9 cellular contexts compared by ENCODE assay signal in the genomic region with DNA sequence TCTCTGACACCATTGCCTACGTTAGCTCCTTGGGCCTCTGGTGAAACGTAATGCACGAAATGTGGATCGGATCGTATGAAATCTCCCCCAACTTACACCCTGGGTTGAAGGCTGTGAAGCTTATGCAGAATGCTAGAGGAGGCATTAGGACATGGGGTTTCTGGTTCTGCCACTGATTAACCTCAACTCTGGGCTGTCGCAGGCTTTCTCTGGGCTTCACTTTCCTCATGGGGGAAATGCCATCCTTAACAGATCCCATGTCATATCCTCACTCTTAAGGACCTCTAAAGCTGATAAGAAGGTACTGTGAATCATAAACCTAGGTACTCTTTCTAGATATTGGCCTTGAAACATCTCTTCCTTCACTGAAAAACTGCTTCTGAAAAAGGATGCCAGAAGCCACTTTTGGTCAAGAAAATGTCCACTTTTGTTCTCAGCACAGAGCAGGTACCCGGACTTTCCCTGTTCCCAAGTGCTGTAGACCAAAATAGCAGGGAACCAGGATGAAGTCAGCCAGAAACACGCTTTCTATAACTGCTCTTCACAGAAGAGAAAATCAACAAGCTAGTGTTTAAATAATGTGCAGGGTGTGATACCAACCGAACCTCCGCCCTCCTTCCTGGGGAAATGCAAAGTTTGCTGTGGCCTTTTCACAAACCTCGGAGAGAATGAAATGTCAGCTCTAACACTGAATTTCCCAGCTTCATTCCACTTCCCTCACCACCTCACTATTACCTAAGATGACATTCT.
A peak's percentile ranks its signal among the peaks of the same experiment; 100 is the strongest.
DNase-seq lines count a peak whose midpoint lies in the region; ATAC-seq and TF ChIP-seq lines count a peak whose summit lies in the region.
"Had no signal": no experiment of that assay in that cellular context is flagged by ENCODE, and none has a peak within 500 bp of the region (broad histone marks: within the 10 kb centered on the region; RNA-seq: fewer than 3 reads in every experiment).

No MANE protein-coding gene starts in this region.

- H3K79me2 ChIP-seq in OCI-LY1 (ENCODE audit: insufficient read depth, low read length) (peaks cover 100% of the 10 kb centered on the region), osteoblast (ENCODE audit: insufficient read depth, low read length) (no peaks in the 10 kb centered on the region)

- H2AFZ ChIP-seq in OCI-LY1 (ENCODE audit: low read length), result no peak overlapping the region
- peak overlapping the region; percentile 12 for H2AFZ ChIP-seq in osteoblast (ENCODE audit: low read length)

- no peaks in the 10 kb centered on the region for H3K9me3 Mint-ChIP-seq in CD4-positive, CD25-positive, alpha-beta regulatory T cell
- H3K9me3 Mint-ChIP-seq in glutamatergic neuron (ENCODE audit: unreplicated experiment), result peaks cover 3% of the 10 kb centered on the region

- H4K20me1 ChIP-seq in OCI-LY1 (ENCODE audit: insufficient read depth, low read length) (no peaks in the 10 kb centered on the region; the same call in 1 of the 2 replicates), osteoblast (ENCODE audit: insufficient read depth, low read length) (no peaks in the 10 kb centered on the region)

- H3K9ac ChIP-seq in OCI-LY1 (ENCODE audit: low read length), result no peak overlapping the region

- peaks cover 0 to 2% of the 10 kb centered on the region in 2 experiments for H3K9me3 ChIP-seq in CD4-positive, CD25-positive, alpha-beta regulatory T cell (ENCODE audit: control insufficient read depth in 2 of 2, low read length in 2 of 2)
- 0 out of 2 replicates have a peak, but pooled peaks cover 4% of the 10 kb centered on the region for H3K9me3 ChIP-seq in OCI-LY1 (ENCODE audit: low read length)
- no peaks in the 10 kb centered on the region for H3K9me3 ChIP-seq in osteoblast (ENCODE audit: low read depth, low read length)

- H3K27ac Mint-ChIP-seq in CD4-positive, CD25-positive, alpha-beta regulatory T cell, result peak overlapping the region; percentile 45 to 74 (median 70)
- H3K27ac Mint-ChIP-seq in glutamatergic neuron (ENCODE audit: unreplicated experiment), result peak overlapping the region; percentile 65

- H3K36me3 ChIP-seq in CD4-positive, CD25-positive, alpha-beta regulatory T cell (ENCODE audit: control insufficient read depth, insufficient read depth, low read length), result no peaks in the 10 kb centered on the region
- H3K36me3 ChIP-seq in OCI-LY1 (ENCODE audit: insufficient read depth, low read length) (peaks cover 81% of the 10 kb centered on the region), osteoblast (ENCODE audit: insufficient read depth, low read length) (no peaks in the 10 kb centered on the region)

- H3K27ac ChIP-seq in CD4-positive, CD25-positive, alpha-beta regulatory T cell (ENCODE audit: insufficient read depth, low read length, poor library complexity, severe bottlenecking), result no peak overlapping the region
- peak overlapping the region; percentile 52 for H3K27ac ChIP-seq in OCI-LY1 (ENCODE audit: low read depth, low read length, poor library complexity, severe bottlenecking)
- H3K27ac ChIP-seq in osteoblast (ENCODE audit: low read depth, low read length), result no peak overlapping the region

- H3K27me3 ChIP-seq in CD4-positive, CD25-positive, alpha-beta regulatory T cell (ENCODE audit: control insufficient read depth, insufficient read depth, low read length), result peaks cover 2% of the 10 kb centered on the region
- H3K27me3 ChIP-seq in OCI-LY1 (ENCODE audit: insufficient read depth, low read length), result no peaks in the 10 kb centered on the region
- H3K27me3 ChIP-seq in osteoblast (ENCODE audit: insufficient read depth, low read length), result peaks cover 10% of the 10 kb centered on the region

- peaks cover 11% of the 10 kb centered on the region for H3K27me3 Mint-ChIP-seq in CD4-positive, CD25-positive, alpha-beta regulatory T cell
- H3K27me3 Mint-ChIP-seq in glutamatergic neuron (ENCODE audit: unreplicated experiment), result no peaks in the 10 kb centered on the region
- H3K27me3 Mint-ChIP-seq: brain had no signal

- H3K9me2 ChIP-seq in OCI-LY1 (ENCODE audit: low read depth, low read length), result no peaks in the 10 kb centered on the region

- H3K36me3 Mint-ChIP-seq in CD4-positive, CD25-positive, alpha-beta regulatory T cell, result no peaks in the 10 kb centered on the region
- no peaks in the 10 kb centered on the region for H3K36me3 Mint-ChIP-seq in glutamatergic neuron (ENCODE audit: unreplicated experiment)

- H3F3A ChIP-seq in OCI-LY1 (ENCODE audit: insufficient read depth, low read length), result no peaks in the 10 kb centered on the region; the same call in 1 of the 2 replicates

- no peak overlapping the region for H3K4me2 ChIP-seq in OCI-LY1 (ENCODE audit: low read length)
- no peak overlapping the region for H3K4me2 ChIP-seq in osteoblast (ENCODE audit: insufficient read depth, low read length)

- H3K4me3 Mint-ChIP-seq in CD4-positive, CD25-positive, alpha-beta regulatory T cell, result peak overlapping the region in 3 of 4 donors; percentile 24 to 78 (median 61)
- H3K4me3 Mint-ChIP-seq in glutamatergic neuron (ENCODE audit: unreplicated experiment), result peak overlapping the region; percentile 26
- H3K4me3 Mint-ChIP-seq: brain had no signal

- H3K4me1 ChIP-seq in CD4-positive, CD25-positive, alpha-beta regulatory T cell (ENCODE audit: control insufficient read depth, insufficient read depth, low read length, poor library complexity, severe bottlenecking), result peaks cover 11% of the 10 kb centered on the region
- H3K4me1 ChIP-seq in OCI-LY1 (ENCODE audit: insufficient read depth, low read length, severe bottlenecking) (peaks cover 49% of the 10 kb centered on the region), osteoblast (ENCODE audit: insufficient read depth, low read length) (no peaks in the 10 kb centered on the region)

- peak in 1 of 3 donors; percentile 41 for DNase-seq in CD4-positive, CD25-positive, alpha-beta regulatory T cell
- DNase-seq in glutamatergic neuron, result no peak
- no peak for DNase-seq in osteoblast (ENCODE audit: insufficient read length, low spot score, missing footprints)
- DNase-seq in NCI-H2107 treated with DMSO at 0.1 percent for 48 hours (lab: John Stamatoyannopoulos, UW; ENCODE audit: unreplicated experiment), result no peak
- no peak for DNase-seq in NCI-H146 (lab: John Stamatoyannopoulos, UW)
- no peak for DNase-seq in NCI-H2081 (lab: John Stamatoyannopoulos, UW)
- DNase-seq in cerebellar cortex (ENCODE audit: low spot score), result no peak

- peak in 1 of 2 donors; percentile 29 for ATAC-seq in CD4-positive, CD25-positive, alpha-beta regulatory T cell (ENCODE audit: low read depth in 2 of 2)

- H3K4me1 Mint-ChIP-seq in CD4-positive, CD25-positive, alpha-beta regulatory T cell, result peaks cover 11 to 65% (median 24%) of the 10 kb centered on the region in 4 donors
- H3K4me1 Mint-ChIP-seq in glutamatergic neuron (ENCODE audit: low read depth, unreplicated experiment), result peaks cover 44% of the 10 kb centered on the region

- no peak for TF ChIP-seq CTCF in OCI-LY1 (IDR thresholded peaks at IDR 0.05; ENCODE audit: low read length)
- TF ChIP-seq CTCF in glutamatergic neuron (IDR thresholded peaks at IDR 0.05; ENCODE audit: partially characterized antibody, unreplicated experiment), result no peak
- no peak for TF ChIP-seq CTCF in osteoblast (IDR thresholded peaks at IDR 0.05; ENCODE audit: extremely low read depth, low read depth, low read length)

- peak overlapping the region; percentile 21 for H3K4me3 ChIP-seq in CD4-positive, CD25-positive, alpha-beta regulatory T cell (ENCODE audit: low read depth, low read length)
- H3K4me3 ChIP-seq in OCI-LY1 (ENCODE audit: low read depth, low read length, poor library complexity, severe bottlenecking) (no peak overlapping the region), osteoblast (ENCODE audit: insufficient read depth, low read length) (no peak overlapping the region)
